Comparison of ENCODE assay signal across 8 cellular contexts in genomic region chr4:972651-973424, GRCh38. TPM values are rescaled to one million over a fixed set of nuclear protein-coding genes. Genes with fewer than 3 reads are reported as not detected.
DNase-seq lines count a peak whose midpoint lies in the region; ATAC-seq and TF ChIP-seq lines count a peak whose summit lies in the region.

No MANE protein-coding gene starts in this region.

- no peak for TF ChIP-seq EP300 in transverse colon (IDR thresholded peaks at IDR 0.05; ENCODE audit: low read depth)

- H3K36me3 ChIP-seq in HUES64 (ENCODE audit: insufficient read depth, low read length) (no peaks in the 10 kb centered on the region), neuronal stem cell (replicated peaks in 1 of 2; ENCODE audit: control insufficient read depth in 2 of 2, insufficient read depth in 2 of 2, low read length in 2 of 2) (no peaks in the 10 kb centered on the region), transverse colon (no peaks in the 10 kb centered on the region)

- H2AK5ac ChIP-seq in neuronal stem cell (ENCODE audit: low read depth, low read length) = peak overlapping the region; percentile 88

- DNase-seq in AG10803 (ENCODE audit: low read depth) (peak; percentile 5), neuronal stem cell (ENCODE audit: low spot score) (no peak), transverse colon (peak; percentile 54)
- peak; percentile 51 to 62 for DNase-seq in activated CD8-positive, alpha-beta memory T cell treated with anti-CD3 and anti-CD28 coated beads for 4 hours (ENCODE audit: low read depth in 2 of 2)

- no peak overlapping the region for H4K91ac ChIP-seq in neuronal stem cell (ENCODE audit: low read depth, low read length, poor library complexity)

- H3K9me3 ChIP-seq in HUES64 (ENCODE audit: insufficient read depth, low read depth, low read length) (no peaks in the 10 kb centered on the region), neuronal stem cell (replicated peaks in 1 of 2; ENCODE audit: control insufficient read depth in 2 of 2, insufficient read depth in 1 of 2, low read depth in 1 of 2, low read length in 2 of 2) (peaks cover 7 to 11% of the 10 kb centered on the region in 2 donors), transverse colon (no peaks in the 10 kb centered on the region)

- TF ChIP-seq CTCF in AG10803 (conservative IDR thresholded peaks at IDR 0.05; ENCODE audit: low read length) (no peak), transverse colon (IDR thresholded peaks at IDR 0.05) (no peak)

- H3K4me1 ChIP-seq in HUES64 (ENCODE audit: insufficient read depth, low read length) = no peaks in the 10 kb centered on the region
- peaks cover 2 to 10% of the 10 kb centered on the region in 2 donors for H3K4me1 ChIP-seq in neuronal stem cell (ENCODE audit: control insufficient read depth in 2 of 2, insufficient read depth in 1 of 2, low read depth in 1 of 2, low read length in 2 of 2)
- peaks cover 11 to 50% (median 38%) of the 10 kb centered on the region in 4 donors for H3K4me1 ChIP-seq in transverse colon

- intact Hi-C loops in transverse colon (cut with DNase I; ENCODE audit: low total_unique reads) = no loop called here

- H3K9ac ChIP-seq in HUES64 (ENCODE audit: low read depth, low read length) (peak overlapping the region; percentile 52), neuronal stem cell (ENCODE audit: low read depth, low read length, poor library complexity) (peak overlapping the region; percentile 92)

- H3K79me1 ChIP-seq in neuronal stem cell (ENCODE audit: low read depth, low read length) = no peaks in the 10 kb centered on the region

- peak overlapping the region; percentile 97 for H3K4me2 ChIP-seq in neuronal stem cell (ENCODE audit: insufficient read depth, low read length, poor library complexity, severe bottlenecking)

- peak overlapping the region; percentile 90 for H3K18ac ChIP-seq in neuronal stem cell (ENCODE audit: low read length)

- H3K4me3 ChIP-seq in AG10803 (ENCODE audit: low read length) (peak overlapping the region; percentile 71), HUES64 (ENCODE audit: low read length) (peak overlapping the region; percentile 70), neuronal stem cell (ENCODE audit: low read length in 2 of 2) (peak overlapping the region; percentile 82 to 88), transverse colon (peak overlapping the region; percentile 47 to 78 (median 68))

- in situ Hi-C loops in transverse colon (cut with MboI; ENCODE audit: low pct_ligation_motif_present in 1 of 4, low pct_unique_long_range_greater_than_20kb in 1 of 4, low sequenced_read_pairs in 3 of 4) = no loop called here

- H2BK5ac ChIP-seq in neuronal stem cell (ENCODE audit: low read length) = no peak overlapping the region

- H3K14ac ChIP-seq in neuronal stem cell (ENCODE audit: low read length) = peak overlapping the region; percentile 82

- peak; percentile 38 for ATAC-seq in GM21360 (IDR thresholded peaks at IDR 0.05; ENCODE audit: unreplicated experiment)
- ATAC-seq in esophagus mucosa = peak; percentile 53
- no peak for ATAC-seq in GM18517 (IDR thresholded peaks at IDR 0.05; ENCODE audit: unreplicated experiment)

- no peak overlapping the region for H2BK15ac ChIP-seq in neuronal stem cell (ENCODE audit: low read length)

- peak overlapping the region; percentile 76 for H3K4ac ChIP-seq in neuronal stem cell (ENCODE audit: low read length)

- 3% methylated on average over 65 of the region's 65 CpGs for WGBS in HUES64
- no CpG with 5 or more reads among the region's 65 CpGs for WGBS in neuronal stem cell (ENCODE audit: extremely low coverage in 2 of 2, insufficient read length in 2 of 2, insufficient replicate concordance in 1 of 2), 2 donors
- 2% methylated on average over 36 of the region's 65 CpGs; no CpG with 5 or more reads in 1 of the 2 donors for WGBS in transverse colon (ENCODE audit: low coverage in 1 of 2), 2 donors

- H2AFZ ChIP-seq in neuronal stem cell (ENCODE audit: low read length) = peak overlapping the region; percentile 91

- H3K27me3 ChIP-seq in HUES64 (ENCODE audit: insufficient read depth, low read length) (peaks cover 56% of the 10 kb centered on the region), neuronal stem cell (ENCODE audit: control insufficient read depth in 3 of 3, insufficient read depth in 3 of 3, low read depth in 1 of 3, low read length in 3 of 3) (peaks cover 0 to 37% (median 10%) of the 10 kb centered on the region in 3 experiments), transverse colon (no peaks in the 10 kb centered on the region)

- H3K27ac ChIP-seq in HUES64 (ENCODE audit: low read depth, low read length) (no peak overlapping the region), neuronal stem cell (replicated peaks; ENCODE audit: low read length) (no peak overlapping the region), transverse colon (peak overlapping the region; percentile 82 to 89 (median 87))

- peak overlapping the region; percentile 25 for H3K23ac ChIP-seq in neuronal stem cell (ENCODE audit: low read depth, low read length, poor library complexity)

- no peak overlapping the region for H2BK12ac ChIP-seq in neuronal stem cell (ENCODE audit: low read length)

- peak; percentile 44 for TF ChIP-seq POLR2A in transverse colon (IDR thresholded peaks at IDR 0.05)

- H2BK120ac ChIP-seq in neuronal stem cell (ENCODE audit: low read depth, low read length) = no peak overlapping the region

- H4K8ac ChIP-seq in neuronal stem cell (ENCODE audit: low read depth, low read length) = no peak overlapping the region

RNA-seq across cellular contexts. Expression of gene DGKQ, which starts 0.5 kb away (rescaled TPM):
- polyA plus RNA-seq in HUES64 (2013, experiment 1 of 2) = 4.7 TPM
- 4.6 TPM for polyA plus RNA-seq in HUES64 (2013, experiment 2 of 2)
- 12.0 TPM for total RNA-seq in esophagus mucosa
- 5.4 TPM for polyA plus RNA-seq in neuronal stem cell (2013, experiment 1 of 2)
- polyA plus RNA-seq in neuronal stem cell (2013, experiment 2 of 2) = 5.2 TPM
- total RNA-seq in transverse colon = 100 to 1,000 TPM in 2 of 4 donors, 10 to 100 TPM in 2; 51.8 to 147 (median 86.0) TPM

RNA-seq across cellular contexts. Expression of gene IDUA, which starts 14.0 kb away (rescaled TPM):
- polyA plus RNA-seq in HUES64 (2013, experiment 1 of 2) = 0.85 TPM
- polyA plus RNA-seq in HUES64 (2013, experiment 2 of 2) = 0.38 TPM
- total RNA-seq in esophagus mucosa = 8.8 TPM
- 6.9 TPM for polyA plus RNA-seq in neuronal stem cell (2013, experiment 1 of 2)
- polyA plus RNA-seq in neuronal stem cell (2013, experiment 2 of 2) = 5.7 TPM
- total RNA-seq in transverse colon = 10 to 100 TPM; 25.9 to 78.6 (median 40.4) TPM

RNA-seq across cellular contexts. Expression of gene SLC26A1, which starts 20.4 kb away (rescaled TPM):
- polyA plus RNA-seq in HUES64 (2013, experiment 1 of 2) = not detected
- polyA plus RNA-seq in HUES64 (2013, experiment 2 of 2) = 0.44 TPM
- total RNA-seq in esophagus mucosa (not detected), transverse colon (1 to 10 TPM; 1.7 to 4.1 (median 2.8) TPM)
- polyA plus RNA-seq in neuronal stem cell (2013, experiment 1 of 2) = 0.13 TPM
- 0.15 TPM for polyA plus RNA-seq in neuronal stem cell (2013, experiment 2 of 2)

RNA-seq across cellular contexts. Expression of gene FGFRL1, which starts 38.6 kb away (rescaled TPM):
- polyA plus RNA-seq in HUES64 (2013, experiment 1 of 2) = 11.8 TPM
- 17.2 TPM for polyA plus RNA-seq in HUES64 (2013, experiment 2 of 2)
- total RNA-seq in esophagus mucosa = 2.2 TPM
- polyA plus RNA-seq in neuronal stem cell (2013, experiment 1 of 2) = 67.8 TPM
- 66.3 TPM for polyA plus RNA-seq in neuronal stem cell (2013, experiment 2 of 2)
- 10 to 100 TPM; 11.7 to 15.9 (median 14.2) TPM for total RNA-seq in transverse colon

RNA-seq across cellular contexts. Expression of gene TMEM175, which starts 40.6 kb away (rescaled TPM):
- polyA plus RNA-seq in HUES64 (2013, experiment 1 of 2) = 6.0 TPM
- polyA plus RNA-seq in HUES64 (2013, experiment 2 of 2) = 5.4 TPM
- total RNA-seq in esophagus mucosa = 11.2 TPM
- polyA plus RNA-seq in neuronal stem cell (2013, experiment 1 of 2) = 8.0 TPM
- 7.7 TPM for polyA plus RNA-seq in neuronal stem cell (2013, experiment 2 of 2)
- 100 to 1,000 TPM in 1 of 4 donors, 10 to 100 TPM in 3; 44.0 to 116 (median 50.5) TPM for total RNA-seq in transverse colon

Comparison
In these comparisons a context has a peak if more than half of its experiments do, and no peak if none do; other contexts are left out.
1. H3K27ac ChIP-seq: peak in transverse colon (4 of 4); none in HUES64 (single experiment) and neuronal stem cell (single experiment).
2. Peak in every context shown above with its lines, with median percentiles within 50 percentile points of each other: H3K4me3 ChIP-seq.